9 cellular contexts compared by ENCODE assay signal in genomic region chr19:42281175-42282035, GRCh38.
DNase-seq lines count a peak whose midpoint lies in the region; ATAC-seq and TF ChIP-seq lines count a peak whose summit lies in the region.
"Had no signal": no experiment of that assay in that cellular context is flagged by ENCODE, and none has a peak within 500 bp of the region (broad histone marks: within the 10 kb centered on the region; RNA-seq: fewer than 3 reads in every experiment).

No MANE protein-coding gene starts in this region.

- H3K4me3 ChIP-seq in brain microvascular endothelial cell (ENCODE audit: low read depth, low read length) (peak overlapping the region; percentile 68), skin epidermis (peak overlapping the region; percentile 48 to 77 (median 69))

- H3K36me3 ChIP-seq in brain microvascular endothelial cell (replicated peaks): peaks cover 3% of the 10 kb centered on the region

- H3K27me3 ChIP-seq in brain microvascular endothelial cell (replicated peaks): no peaks in the 10 kb centered on the region

- TF ChIP-seq CTCF in brain microvascular endothelial cell (IDR thresholded peaks at IDR 0.05; ENCODE audit: low read depth, low read length, missing control alignments): no peak

- ATAC-seq in HG03159 (IDR thresholded peaks at IDR 0.05; ENCODE audit: unreplicated experiment) (no peak), GM18868 (IDR thresholded peaks at IDR 0.05; ENCODE audit: unreplicated experiment) (no peak)
- ATAC-seq: left colon had no signal

- DNase-seq in activated effector memory CD4-positive, alpha-beta T cell treated with anti-CD3 and anti-CD28 coated beads, Interleukin-2, amount 50 U/mL, for 16 hours: peak; percentile 75
- DNase-seq in activated effector memory CD4-positive, alpha-beta T cell treated with Interleukin-2 at 50 U/mL for 16 hours: no peak
- DNase-seq in NCI-H748 (lab: John Stamatoyannopoulos, UW; ENCODE audit: unreplicated experiment): peak; percentile 62
- no peak for DNase-seq in brain microvascular endothelial cell
- peak; percentile 66 for DNase-seq in iPS-NIHi7 (ENCODE audit: extremely low spot score)

- in situ Hi-C loops in brain microvascular endothelial cell (cut with HindIII; ENCODE audit: low pct_ligation_motif_present, low sequenced_read_pairs): no loop called here

- H3K27ac ChIP-seq in brain microvascular endothelial cell: peak overlapping the region; percentile 31
- H3K27ac ChIP-seq in skin epidermis: peak overlapping the region; percentile 72 to 99 (median 92)

Comparison
In these comparisons a context has a peak if more than half of its experiments do, and no peak if none do; other contexts are left out.
1. DNase-seq: peak in activated effector memory CD4-positive, alpha-beta T cell treated with anti-CD3 and anti-CD28 coated beads, Interleukin-2, amount 50 U/mL, for 16 hours (single experiment), NCI-H748 (single experiment) and iPS-NIHi7 (single experiment); none in activated effector memory CD4-positive, alpha-beta T cell treated with Interleukin-2 at 50 U/mL for 16 hours (single experiment) and brain microvascular endothelial cell (single experiment).